Comparison of ENCODE assay signal across 9 cellular contexts in genomic region chr11:129372609-129373488, GRCh38. TPM values are rescaled to one million over a fixed set of nuclear protein-coding genes. Genes with fewer than 3 reads are reported as not detected.
DNase-seq lines count a peak whose midpoint lies in the region; TF ChIP-seq lines count a peak whose summit lies in the region.
"Had no signal": no experiment of that assay in that cellular context is flagged by ENCODE, and none has a peak within 500 bp of the region (broad histone marks: within the 10 kb centered on the region; RNA-seq: fewer than 3 reads in every experiment).

No MANE protein-coding gene starts in this region.

- peaks cover 84% of the 10 kb centered on the region for H3K27me3 ChIP-seq in hepatocyte
- H3K27me3 ChIP-seq in skeletal muscle satellite cell (ENCODE audit: control insufficient read depth, insufficient read depth, low read length): peaks cover 94% of the 10 kb centered on the region

- peak overlapping the region; percentile 46 for H2AFZ ChIP-seq in hepatocyte

- CTCF ChIA-PET in activated CD4-positive, alpha-beta memory T cell treated with anti-CD3 and anti-CD28 coated beads, Interleukin-2, amount 10 ng/mL, durations not matched to agents 7 days and 5 days (lab: Charles Lee): no interaction called here

- no peaks in the 10 kb centered on the region for H3K9me2 ChIP-seq in hepatocyte (replicated peaks; ENCODE audit: insufficient read depth)

- no peaks in the 10 kb centered on the region for H4K20me1 ChIP-seq in hepatocyte (ENCODE audit: insufficient read depth, poor library complexity, severe bottlenecking)

- H3K4me2 ChIP-seq in hepatocyte: peak overlapping the region; percentile 87
- H3K4me2 ChIP-seq in skeletal muscle satellite cell (ENCODE audit: low read length): peak overlapping the region; percentile 55

- peak overlapping the region; percentile 8 for H3K4me3 Mint-ChIP-seq in activated CD4-positive, alpha-beta memory T cell treated with anti-CD3 and anti-CD28 coated beads, Interleukin-2, amount 10 ng/mL, durations not matched to agents 7 days and 5 days

- in situ Hi-C loops in GM13977 (cut with MboI; ENCODE audit: low pct_unique_long_range_greater_than_20kb, low sequenced_read_pairs, unreplicated experiment): loop anchor here (25.0 kb wide), 1 partner anchor 364 kb away; no protein-coding TSS in a partner anchor

- POLR2A ChIA-PET in activated CD4-positive, alpha-beta memory T cell treated with anti-CD3 and anti-CD28 coated beads, Interleukin-2, amount 10 ng/mL, durations not matched to agents 7 days and 5 days (lab: Charles Lee): no interaction called here

- no peak overlapping the region for H3K9ac ChIP-seq in skeletal muscle satellite cell (ENCODE audit: low read depth, low read length)

- TF ChIP-seq CTCF in GM13977 (IDR thresholded peaks at IDR 0.05; ENCODE audit: extremely low read depth, insufficient read depth, missing control alignments) (no peak), hepatocyte (IDR thresholded peaks at IDR 0.05; ENCODE audit: poor library complexity) (no peak)

- H3K36me3 ChIP-seq in hepatocyte (replicated peaks; ENCODE audit: insufficient read depth, low read depth): no peaks in the 10 kb centered on the region
- no peaks in the 10 kb centered on the region for H3K36me3 ChIP-seq in skeletal muscle satellite cell (ENCODE audit: insufficient read depth, low read length)

- peaks cover 28% of the 10 kb centered on the region for H3K4me1 Mint-ChIP-seq in activated CD4-positive, alpha-beta memory T cell treated with anti-CD3 and anti-CD28 coated beads, Interleukin-2, amount 10 ng/mL, durations not matched to agents 7 days and 5 days

- H3K27me3 Mint-ChIP-seq in activated CD4-positive, alpha-beta memory T cell treated with anti-CD3 and anti-CD28 coated beads, Interleukin-2, amount 10 ng/mL, durations not matched to agents 7 days and 5 days: peaks cover 85% of the 10 kb centered on the region

- no peak overlapping the region for H3K4me3 ChIP-seq in hepatocyte
- H3K4me3 ChIP-seq in skeletal muscle satellite cell (ENCODE audit: low read length): peak overlapping the region; percentile 58

- H3K27ac ChIP-seq in hepatocyte: no peak overlapping the region

- no peaks in the 10 kb centered on the region for H3K9me3 Mint-ChIP-seq in activated CD4-positive, alpha-beta memory T cell treated with anti-CD3 and anti-CD28 coated beads, Interleukin-2, amount 10 ng/mL, durations not matched to agents 7 days and 5 days

- DNase-seq in GM13977 (ENCODE audit: low spot score) (peak; percentile 25), hepatocyte (ENCODE audit: low spot score) (no peak), HCEC 1CT (no peak), NCI-H82 (lab: John Stamatoyannopoulos, UW) (no peak), GF-D8 (lab: John Stamatoyannopoulos, UW) (no peak)
- DNase-seq in activated CD4-positive, alpha-beta memory T cell treated with anti-CD3 and anti-CD28 coated beads, Interleukin-2, amount 10 ng/mL, durations not matched to agents 7 days and 5 days: no peak
- no peak for DNase-seq in activated CD4-positive, CD25-positive, alpha-beta regulatory T cell (lab: John Stamatoyannopoulos, UW)
- DNase-seq: stimulated activated CD4-positive, alpha-beta T cell treated with anti-CD3 and anti-CD28 coated beads, Interleukin-1b, Interleukin-23, amount 100 ng/mL, for 48 hours had no signal

- no peak overlapping the region for H3K27ac Mint-ChIP-seq in activated CD4-positive, alpha-beta memory T cell treated with anti-CD3 and anti-CD28 coated beads, Interleukin-2, amount 10 ng/mL, durations not matched to agents 7 days and 5 days

- H3K4me1 ChIP-seq in hepatocyte (ENCODE audit: insufficient read depth) (peaks cover 27% of the 10 kb centered on the region), skeletal muscle satellite cell (ENCODE audit: control insufficient read depth, insufficient read depth, low read length) (peaks cover 4% of the 10 kb centered on the region)

- no peaks in the 10 kb centered on the region for H3K79me2 ChIP-seq in hepatocyte

- H3K9me3 ChIP-seq in hepatocyte (ENCODE audit: low read depth) (no peaks in the 10 kb centered on the region), skeletal muscle satellite cell (replicated peaks; ENCODE audit: low read length) (no peaks in the 10 kb centered on the region)

- 3% methylated on average over 67 of the region's 77 CpGs for WGBS in hepatocyte (ENCODE audit: low lambda C conversion rate, missing lambda C conversion rate)

- H3K36me3 Mint-ChIP-seq in activated CD4-positive, alpha-beta memory T cell treated with anti-CD3 and anti-CD28 coated beads, Interleukin-2, amount 10 ng/mL, durations not matched to agents 7 days and 5 days (ENCODE audit: low read depth): peaks cover 3% of the 10 kb centered on the region

RNA-seq across cellular contexts. Expression of gene BARX2, which starts 2.8 kb away (rescaled TPM):
- not detected for total RNA-seq in activated CD4-positive, alpha-beta memory T cell treated with anti-CD3 and anti-CD28 coated beads, Interleukin-2, amount 10 ng/mL, durations not matched to agents 7 days and 5 days
- 0.10 TPM in 1 of 2 replicates, not detected in the other for total RNA-seq in hepatocyte
- polyA plus RNA-seq in hepatocyte: 0.77 and 1.0 TPM in 2 replicates
- total RNA-seq in skeletal muscle satellite cell (2012; rRNA removed): not detected in 2 replicates
